Comparison of ENCODE assay signal across 23 cellular contexts in genomic region chr6:113893866-113894265, GRCh38. TPM values are rescaled to one million over a fixed set of nuclear protein-coding genes. Genes with fewer than 3 reads are reported as not detected.
A peak's percentile ranks its signal among the peaks of the same experiment; 100 is the strongest.
DNase-seq lines count a peak whose midpoint lies in the region; ATAC-seq and TF ChIP-seq lines count a peak whose summit lies in the region.
"Had no signal": no experiment of that assay in that cellular context is flagged by ENCODE, and none has a peak within 500 bp of the region (broad histone marks: within the 10 kb centered on the region; RNA-seq: fewer than 3 reads in every experiment).

No MANE protein-coding gene starts in this region.

- intact Hi-C loops in body of pancreas (cut with DNase I) = no loop called here

- no peak for ATAC-seq in body of pancreas
- ATAC-seq: gastroesophageal sphincter, psoas muscle had no signal

- DNase-seq in A172 (ENCODE audit: low spot score) = peak; percentile 41
- DNase-seq in RPMI7951 (ENCODE audit: low read depth) = peak; percentile 68
- DNase-seq in epithelial cell of esophagus (ENCODE audit: low read depth) = peak; percentile 12
- DNase-seq in lung microvascular endothelial cell (ENCODE audit: low read depth in 2 of 2) = peak; percentile 71 to 78
- DNase-seq in pons (ENCODE audit: low spot score) = no peak
- DNase-seq in body of pancreas = no peak
- DNase-seq in NCI-H1105 (lab: John Stamatoyannopoulos, UW) = no peak
- DNase-seq in activated naive CD4-positive, alpha-beta T cell treated with Interleukin-2 at 50 U/mL for 16 hours = no peak
- DNase-seq: activated CD4-positive, alpha-beta T cell treated with anti-CD3 and anti-CD28 coated beads for 1 hour; activated CD8-positive, alpha-beta memory T cell treated with anti-CD3 and anti-CD28 coated beads for 24 hours; activated naive CD4-positive, alpha-beta T cell treated with anti-CD3 and anti-CD28 coated beads, Interleukin-2, amount 10 ng/mL, durations not matched to agents 7 days and 5 days; activated T-cell treated with anti-CD3 and anti-CD28 coated beads, Interleukin-2, amount 50 U/mL, for 48 hours; aorta; Calu3; NCI-H1417; NCI-H524 treated with DMSO at 0.1 percent for 48 hours; nephron progenitor cell; psoas muscle; T-helper 9 cell; transverse colon had no signal

- no peak for TF ChIP-seq POLR2A in body of pancreas (IDR thresholded peaks at IDR 0.05)

- H3K27me3 ChIP-seq in body of pancreas = no peaks in the 10 kb centered on the region
- H3K27me3 ChIP-seq: BLaER1 treated with 17β-estradiol and CSF1 and Interleukin-3, amounts not matched to agents 10 nM and 100 nM; gastroesophageal sphincter; transverse colon had no signal

- no peaks in the 10 kb centered on the region for H3K4me1 ChIP-seq in body of pancreas
- H3K4me1 ChIP-seq: gastroesophageal sphincter, psoas muscle, transverse colon had no signal

- no peaks in the 10 kb centered on the region for H3K9me3 ChIP-seq in body of pancreas
- H3K9me3 ChIP-seq: psoas muscle had no signal

- no peaks in the 10 kb centered on the region for H3K36me3 ChIP-seq in body of pancreas (replicated peaks in 1 of 2; ENCODE audit: insufficient read depth in 1 of 2, low read depth in 2 of 2)
- H3K36me3 ChIP-seq: BLaER1 treated with 17β-estradiol and CSF1 and Interleukin-3, amounts not matched to agents 10 nM and 100 nM; gastroesophageal sphincter; transverse colon had no signal

- no peak overlapping the region for H3K4me3 ChIP-seq in epithelial cell of esophagus (ENCODE audit: low read length)
- no peak overlapping the region for H3K4me3 ChIP-seq in body of pancreas
- H3K4me3 ChIP-seq: BLaER1 treated with 17β-estradiol and CSF1 and Interleukin-3, amounts not matched to agents 10 nM and 100 nM; gastroesophageal sphincter; psoas muscle; transverse colon had no signal

- H3K27ac ChIP-seq in body of pancreas = no peak overlapping the region
- H3K27ac ChIP-seq: 22Rv1; BLaER1 treated with 17β-estradiol and CSF1 and Interleukin-3, amounts not matched to agents 10 nM and 100 nM; gastroesophageal sphincter; psoas muscle; transverse colon had no signal

- TF ChIP-seq CTCF in epithelial cell of esophagus (IDR thresholded peaks at IDR 0.05; ENCODE audit: insufficient read depth, low read depth, low read length, missing control alignments) (no peak), body of pancreas (IDR thresholded peaks at IDR 0.05) (no peak)

- 71 to 92% methylated on average over 3 of the region's 3 CpGs for WGBS in body of pancreas, 2 donors

RNA-seq across cellular contexts. Expression of gene MARCKS, which starts 36.7 kb away (rescaled TPM):
- total RNA-seq in A172 (2014; rRNA removed; shearing (Covaris generic)) = 108 and 150 TPM in 2 replicates
- 130 and 168 TPM in 2 replicates for total RNA-seq in RPMI7951 (2014; rRNA removed; shearing (Covaris generic))
- total RNA-seq in lung microvascular endothelial cell (187 and 258 TPM in 2 replicates), body of pancreas (100 to 1,000 TPM in 1 of 2 donors, 10 to 100 TPM in 1; 68.5 to 109 TPM)

Comparison
In these comparisons a context has a peak if more than half of its experiments do, and no peak if none do; other contexts are left out.
1. DNase-seq: peak in A172 (single experiment), RPMI7951 (single experiment), epithelial cell of esophagus (single experiment) and lung microvascular endothelial cell (2 of 2); none in pons (single experiment), body of pancreas (0 of 4), NCI-H1105 (single experiment) and activated naive CD4-positive, alpha-beta T cell treated with Interleukin-2 at 50 U/mL for 16 hours (single experiment).